1 cellular context compared by ENCODE assay signal in the genomic region with DNA sequence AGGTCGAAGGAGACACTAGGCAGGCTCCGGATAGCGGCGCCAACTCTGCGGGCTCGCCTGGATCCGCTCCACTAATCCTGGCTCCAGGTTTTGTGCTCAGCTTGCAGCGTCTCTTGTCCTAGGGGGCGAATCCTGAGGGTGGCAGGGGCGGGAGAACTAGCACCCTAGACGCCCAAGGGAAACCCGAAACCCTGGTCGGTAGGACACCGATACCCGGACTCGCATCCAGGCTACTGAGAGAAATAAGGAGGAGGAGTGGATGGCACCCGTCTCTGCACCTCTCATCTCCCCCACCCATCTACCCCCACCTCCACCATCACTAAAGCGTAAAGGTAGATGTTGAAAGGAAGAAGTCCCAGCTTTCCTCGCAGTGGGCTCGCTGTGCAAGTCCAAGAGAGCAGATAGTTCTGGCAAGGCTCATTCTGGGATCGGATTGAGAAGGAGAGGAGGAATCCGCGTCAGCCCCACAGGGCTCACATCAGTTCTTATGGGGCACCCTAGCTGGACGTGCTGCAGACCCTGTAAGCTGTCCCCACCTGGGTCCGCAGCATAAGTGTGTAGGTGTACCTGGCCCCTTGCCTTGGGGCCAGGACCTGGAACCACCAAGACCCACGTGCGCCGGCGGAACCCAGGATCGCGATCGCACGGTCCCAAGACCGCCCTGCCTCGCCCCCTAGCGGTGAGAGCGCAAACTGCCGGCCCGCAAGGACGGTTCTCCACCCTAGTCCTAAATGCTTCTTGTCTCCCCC.
TF ChIP-seq lines count a peak whose summit lies in the region.

No MANE protein-coding gene starts in this region.

TF ChIP-seq in HepG2, 621 proteins besides CTCF, POLR2A, EP300 and RAD21 (continued from another document and continues in another):
- TF ChIP-seq, protein P1, sequence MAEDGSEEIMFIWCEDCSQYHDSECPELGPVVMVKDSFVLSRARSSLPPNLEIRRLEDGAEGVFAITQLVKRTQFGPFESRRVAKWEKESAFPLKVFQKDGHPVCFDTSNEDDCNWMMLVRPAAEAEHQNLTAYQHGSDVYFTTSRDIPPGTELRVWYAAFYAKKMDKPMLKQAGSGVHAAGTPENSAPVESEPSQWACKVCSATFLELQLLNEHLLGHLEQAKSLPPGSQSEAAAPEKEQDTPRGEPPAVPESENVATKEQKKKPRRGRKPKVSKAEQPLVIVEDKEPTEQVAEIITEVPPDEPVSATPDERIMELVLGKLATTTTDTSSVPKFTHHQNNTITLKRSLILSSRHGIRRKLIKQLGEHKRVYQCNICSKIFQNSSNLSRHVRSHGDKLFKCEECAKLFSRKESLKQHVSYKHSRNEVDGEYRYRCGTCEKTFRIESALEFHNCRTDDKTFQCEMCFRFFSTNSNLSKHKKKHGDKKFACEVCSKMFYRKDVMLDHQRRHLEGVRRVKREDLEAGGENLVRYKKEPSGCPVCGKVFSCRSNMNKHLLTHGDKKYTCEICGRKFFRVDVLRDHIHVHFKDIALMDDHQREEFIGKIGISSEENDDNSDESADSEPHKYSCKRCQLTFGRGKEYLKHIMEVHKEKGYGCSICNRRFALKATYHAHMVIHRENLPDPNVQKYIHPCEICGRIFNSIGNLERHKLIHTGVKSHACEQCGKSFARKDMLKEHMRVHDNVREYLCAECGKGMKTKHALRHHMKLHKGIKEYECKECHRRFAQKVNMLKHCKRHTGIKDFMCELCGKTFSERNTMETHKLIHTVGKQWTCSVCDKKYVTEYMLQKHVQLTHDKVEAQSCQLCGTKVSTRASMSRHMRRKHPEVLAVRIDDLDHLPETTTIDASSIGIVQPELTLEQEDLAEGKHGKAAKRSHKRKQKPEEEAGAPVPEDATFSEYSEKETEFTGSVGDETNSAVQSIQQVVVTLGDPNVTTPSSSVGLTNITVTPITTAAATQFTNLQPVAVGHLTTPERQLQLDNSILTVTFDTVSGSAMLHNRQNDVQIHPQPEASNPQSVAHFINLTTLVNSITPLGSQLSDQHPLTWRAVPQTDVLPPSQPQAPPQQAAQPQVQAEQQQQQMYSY (CRISPR knock-in tag; IDR thresholded peaks at IDR 0.05) = peak; percentile 100
- TF ChIP-seq, protein P2, sequence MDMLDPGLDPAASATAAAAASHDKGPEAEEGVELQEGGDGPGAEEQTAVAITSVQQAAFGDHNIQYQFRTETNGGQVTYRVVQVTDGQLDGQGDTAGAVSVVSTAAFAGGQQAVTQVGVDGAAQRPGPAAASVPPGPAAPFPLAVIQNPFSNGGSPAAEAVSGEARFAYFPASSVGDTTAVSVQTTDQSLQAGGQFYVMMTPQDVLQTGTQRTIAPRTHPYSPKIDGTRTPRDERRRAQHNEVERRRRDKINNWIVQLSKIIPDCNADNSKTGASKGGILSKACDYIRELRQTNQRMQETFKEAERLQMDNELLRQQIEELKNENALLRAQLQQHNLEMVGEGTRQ (IDR thresholded peaks at IDR 0.05; ENCODE audit: low read depth, low read length) = peak; percentile 40; the same call in 1 of the 2 replicates
- TF ChIP-seq, protein P2 (CRISPR knock-in tag; IDR thresholded peaks at IDR 0.05; ENCODE audit: borderline replicate concordance) = no peak
- peak; percentile 44; the same call in 1 of the 2 replicates for TF ChIP-seq MAZ (IDR thresholded peaks at IDR 0.05; ENCODE audit: borderline replicate concordance, low read depth, low read length)
- TF ChIP-seq MAZ (CRISPR knock-in tag; IDR thresholded peaks at IDR 0.05; ENCODE audit: low read depth) = peak; percentile 20; the same call in 1 of the 2 replicates
- TF ChIP-seq ZNF691 (CRISPR knock-in tag; IDR thresholded peaks at IDR 0.05; ENCODE audit: borderline replicate concordance, low read depth) = peak; percentile 89; the same call in 1 of the 2 replicates
- TF ChIP-seq ELF3 (CRISPR knock-in tag; IDR thresholded peaks at IDR 0.05) = peak; percentile 61
- TF ChIP-seq GATAD1 (CRISPR knock-in tag; IDR thresholded peaks at IDR 0.05) = 0 out of 2 replicates have a peak, but pooled peaks have one; percentile 44
- no peak for TF ChIP-seq FOXA3 (CRISPR knock-in tag; IDR thresholded peaks at IDR 0.05)
- 0 out of 2 replicates have a peak, but pooled peaks have one; percentile 78 for TF ChIP-seq ZNF83 (CRISPR knock-in tag; IDR thresholded peaks at IDR 0.05; ENCODE audit: borderline replicate concordance)
- TF ChIP-seq SAFB2 (CRISPR knock-in tag; IDR thresholded peaks at IDR 0.05; ENCODE audit: borderline replicate concordance, low read depth) = 0 out of 2 replicates have a peak, but pooled peaks have one; percentile 19
- TF ChIP-seq ZNF550 (CRISPR knock-in tag; IDR thresholded peaks at IDR 0.05; ENCODE audit: borderline replicate concordance) = peak; percentile 84; the same call in 1 of the 2 replicates
- peak; percentile 43; the same call in 1 of the 2 replicates for TF ChIP-seq DMAP1 (CRISPR knock-in tag; IDR thresholded peaks at IDR 0.05)
- TF ChIP-seq TCF7L2 (IDR thresholded peaks at IDR 0.05; ENCODE audit: low read depth, low read length) = no peak
- peak; percentile 26; the same call in 1 of the 2 replicates for TF ChIP-seq NR2F6 (IDR thresholded peaks at IDR 0.05)
- peak; percentile 36; the same call in 1 of the 2 replicates for TF ChIP-seq NR2F6 (CRISPR knock-in tag; IDR thresholded peaks at IDR 0.05)
- TF ChIP-seq MIER2 (CRISPR knock-in tag; IDR thresholded peaks at IDR 0.05) = peak; percentile 29; the same call in 1 of the 2 replicates
- no peak for TF ChIP-seq NFIB (CRISPR knock-in tag; IDR thresholded peaks at IDR 0.05; ENCODE audit: borderline replicate concordance)
- TF ChIP-seq MLLT10 (CRISPR knock-in tag; IDR thresholded peaks at IDR 0.05) = no peak
- TF ChIP-seq WIZ (CRISPR knock-in tag; IDR thresholded peaks at IDR 0.05) = no peak
- peak; percentile 33 for TF ChIP-seq THAP11 (CRISPR knock-in tag; IDR thresholded peaks at IDR 0.05)
- TF ChIP-seq, protein P3, sequence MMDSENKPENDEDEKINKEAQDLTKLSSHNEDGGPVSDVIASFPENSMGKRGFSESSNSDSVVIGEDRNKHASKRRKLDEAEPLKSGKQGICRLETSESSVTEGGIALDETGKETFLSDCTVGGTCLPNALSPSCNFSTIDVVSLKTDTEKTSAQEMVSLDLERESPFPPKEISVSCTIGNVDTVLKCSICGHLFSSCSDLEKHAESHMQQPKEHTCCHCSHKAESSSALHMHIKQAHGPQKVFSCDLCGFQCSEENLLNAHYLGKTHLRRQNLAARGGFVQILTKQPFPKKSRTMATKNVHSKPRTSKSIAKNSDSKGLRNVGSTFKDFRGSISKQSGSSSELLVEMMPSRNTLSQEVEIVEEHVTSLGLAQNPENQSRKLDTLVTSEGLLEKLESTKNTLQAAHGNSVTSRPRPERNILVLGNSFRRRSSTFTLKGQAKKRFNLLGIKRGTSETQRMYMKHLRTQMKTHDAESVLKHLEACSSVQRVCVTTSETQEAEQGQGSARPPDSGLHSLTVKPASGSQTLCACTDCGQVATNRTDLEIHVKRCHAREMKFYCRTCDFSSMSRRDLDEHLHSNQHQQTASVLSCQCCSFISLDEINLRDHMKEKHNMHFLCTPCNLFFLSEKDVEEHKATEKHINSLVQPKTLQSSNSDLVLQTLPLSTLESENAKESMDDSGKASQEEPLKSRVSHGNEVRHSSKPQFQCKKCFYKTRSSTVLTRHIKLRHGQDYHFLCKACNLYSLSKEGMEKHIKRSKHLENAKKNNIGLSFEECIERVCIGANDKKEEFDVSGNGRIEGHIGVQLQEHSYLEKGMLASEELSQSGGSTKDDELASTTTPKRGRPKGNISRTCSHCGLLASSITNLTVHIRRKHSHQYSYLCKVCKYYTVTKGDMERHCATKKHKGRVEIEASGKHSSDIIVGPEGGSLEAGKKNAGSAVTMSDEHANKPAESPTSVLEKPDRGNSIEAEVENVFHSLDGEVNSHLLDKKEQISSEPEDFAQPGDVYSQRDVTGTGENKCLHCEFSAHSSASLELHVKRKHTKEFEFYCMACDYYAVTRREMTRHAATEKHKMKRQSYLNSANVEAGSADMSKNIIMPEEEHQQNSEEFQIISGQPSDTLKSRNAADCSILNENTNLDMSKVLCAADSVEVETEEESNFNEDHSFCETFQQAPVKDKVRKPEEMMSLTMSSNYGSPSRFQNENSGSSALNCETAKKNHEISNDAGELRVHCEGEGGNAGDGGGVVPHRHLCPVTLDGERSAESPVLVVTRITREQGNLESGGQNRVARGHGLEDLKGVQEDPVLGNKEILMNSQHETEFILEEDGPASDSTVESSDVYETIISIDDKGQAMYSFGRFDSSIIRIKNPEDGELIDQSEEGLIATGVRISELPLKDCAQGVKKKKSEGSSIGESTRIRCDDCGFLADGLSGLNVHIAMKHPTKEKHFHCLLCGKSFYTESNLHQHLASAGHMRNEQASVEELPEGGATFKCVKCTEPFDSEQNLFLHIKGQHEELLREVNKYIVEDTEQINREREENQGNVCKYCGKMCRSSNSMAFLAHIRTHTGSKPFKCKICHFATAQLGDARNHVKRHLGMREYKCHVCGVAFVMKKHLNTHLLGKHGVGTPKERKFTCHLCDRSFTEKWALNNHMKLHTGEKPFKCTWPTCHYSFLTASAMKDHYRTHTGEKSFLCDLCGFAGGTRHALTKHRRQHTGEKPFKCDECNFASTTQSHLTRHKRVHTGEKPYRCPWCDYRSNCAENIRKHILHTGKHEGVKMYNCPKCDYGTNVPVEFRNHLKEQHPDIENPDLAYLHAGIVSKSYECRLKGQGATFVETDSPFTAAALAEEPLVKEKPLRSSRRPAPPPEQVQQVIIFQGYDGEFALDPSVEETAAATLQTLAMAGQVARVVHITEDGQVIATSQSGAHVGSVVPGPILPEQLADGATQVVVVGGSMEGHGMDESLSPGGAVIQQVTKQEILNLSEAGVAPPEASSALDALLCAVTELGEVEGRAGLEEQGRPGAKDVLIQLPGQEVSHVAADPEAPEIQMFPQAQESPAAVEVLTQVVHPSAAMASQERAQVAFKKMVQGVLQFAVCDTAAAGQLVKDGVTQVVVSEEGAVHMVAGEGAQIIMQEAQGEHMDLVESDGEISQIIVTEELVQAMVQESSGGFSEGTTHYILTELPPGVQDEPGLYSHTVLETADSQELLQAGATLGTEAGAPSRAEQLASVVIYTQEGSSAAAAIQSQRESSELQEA (CRISPR knock-in tag; IDR thresholded peaks at IDR 0.05; ENCODE audit: not compliant biosample characterization) = peak; percentile 66
- TF ChIP-seq, protein P4, sequence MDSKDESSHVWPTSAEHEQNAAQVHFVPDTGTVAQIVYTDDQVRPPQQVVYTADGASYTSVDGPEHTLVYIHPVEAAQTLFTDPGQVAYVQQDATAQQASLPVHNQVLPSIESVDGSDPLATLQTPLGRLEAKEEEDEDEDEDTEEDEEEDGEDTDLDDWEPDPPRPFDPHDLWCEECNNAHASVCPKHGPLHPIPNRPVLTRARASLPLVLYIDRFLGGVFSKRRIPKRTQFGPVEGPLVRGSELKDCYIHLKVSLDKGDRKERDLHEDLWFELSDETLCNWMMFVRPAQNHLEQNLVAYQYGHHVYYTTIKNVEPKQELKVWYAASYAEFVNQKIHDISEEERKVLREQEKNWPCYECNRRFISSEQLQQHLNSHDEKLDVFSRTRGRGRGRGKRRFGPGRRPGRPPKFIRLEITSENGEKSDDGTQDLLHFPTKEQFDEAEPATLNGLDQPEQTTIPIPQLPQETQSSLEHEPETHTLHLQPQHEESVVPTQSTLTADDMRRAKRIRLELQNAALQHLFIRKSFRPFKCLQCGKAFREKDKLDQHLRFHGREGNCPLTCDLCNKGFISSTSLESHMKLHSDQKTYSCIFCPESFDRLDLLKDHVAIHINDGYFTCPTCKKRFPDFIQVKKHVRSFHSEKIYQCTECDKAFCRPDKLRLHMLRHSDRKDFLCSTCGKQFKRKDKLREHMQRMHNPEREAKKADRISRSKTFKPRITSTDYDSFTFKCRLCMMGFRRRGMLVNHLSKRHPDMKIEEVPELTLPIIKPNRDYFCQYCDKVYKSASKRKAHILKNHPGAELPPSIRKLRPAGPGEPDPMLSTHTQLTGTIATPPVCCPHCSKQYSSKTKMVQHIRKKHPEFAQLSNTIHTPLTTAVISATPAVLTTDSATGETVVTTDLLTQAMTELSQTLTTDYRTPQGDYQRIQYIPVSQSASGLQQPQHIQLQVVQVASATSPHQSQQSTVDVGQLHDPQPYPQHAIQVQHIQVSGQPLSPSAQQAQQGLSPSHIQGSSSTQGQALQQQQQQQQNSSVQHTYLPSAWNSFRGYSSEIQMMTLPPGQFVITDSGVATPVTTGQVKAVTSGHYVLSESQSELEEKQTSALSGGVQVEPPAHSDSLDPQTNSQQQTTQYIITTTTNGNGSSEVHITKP (CRISPR knock-in tag; IDR thresholded peaks at IDR 0.05; ENCODE audit: low read depth) = no peak
- TF ChIP-seq ZNF225 (CRISPR knock-in tag; IDR thresholded peaks at IDR 0.05) = 0 out of 2 replicates have a peak, but pooled peaks have one; percentile 47
